ENCODE assay signal across 31 cellular contexts in genomic region chr10:85235258-85235657, GRCh38.
"Had no signal": no experiment of that assay in that cellular context is flagged by ENCODE, and none has a peak within 500 bp of the region (broad histone marks: within the 10 kb centered on the region; RNA-seq: fewer than 3 reads in every experiment).

No MANE protein-coding gene starts in this region.

- H3K9me3 ChIP-seq: adrenal gland, breast epithelium, colonic mucosa, esophagus squamous epithelium, gastroesophageal sphincter had no signal

- H3K36me3 ChIP-seq: adrenal gland, breast epithelium, cardiac muscle cell, colonic mucosa, esophagus squamous epithelium, gastroesophageal sphincter, WERI-Rb-1 had no signal

- H3K4me3 ChIP-seq: adrenal gland, breast epithelium, cardiac muscle cell, colonic mucosa, esophagus squamous epithelium, gastroesophageal sphincter had no signal

- DNase-seq: activated B cell treated with CpG ODN at 0.5 μM for 24 hours; activated CD4-positive, alpha-beta memory T cell treated with anti-CD3 and anti-CD28 coated beads for 36 hours; activated CD4-positive, alpha-beta T cell treated with anti-CD3 and anti-CD28 coated beads for 48 hours; activated CD8-positive, alpha-beta memory T cell treated with anti-CD3 and anti-CD28 coated beads, Interleukin-2, amount 10 ng/mL, durations not matched to agents 7 days and 5 days; activated CD8-positive, alpha-beta memory T cell treated with anti-CD3 and anti-CD28 coated beads, Interleukin-2, amount 50 U/mL, for 4 hours; activated CD8-positive, alpha-beta T cell treated with anti-CD3 and anti-CD28 coated beads, Interleukin-2, amount 10 ng/mL, durations not matched to agents 7 days and 5 days; activated effector memory CD4-positive, alpha-beta T cell treated with anti-CD3 and anti-CD28 coated beads, Interleukin-2, amount 50 U/mL, for 16 hours; activated naive CD4-positive, alpha-beta T cell treated with anti-CD3 and anti-CD28 coated beads for 36 hours; activated naive CD8-positive, alpha-beta T cell treated with anti-CD3 and anti-CD28 coated beads for 36 hours; activated naive CD8-positive, alpha-beta T cell treated with anti-CD3 and anti-CD28 coated beads, Interleukin-2, amount 50 U/mL, for 24 hours; activated T-cell treated with anti-CD3 and anti-CD28 coated beads, Interleukin-2, amount 50 U/mL, for 1 hour; activated T-cell treated with anti-CD3 and anti-CD28 coated beads, Interleukin-2, amount 50 U/mL, for 48 hours; adrenal gland; amygdala; aorta; central memory CD4-positive, alpha-beta T cell; cerebellar nuclear complex; colonic mucosa; effector CD8-positive, alpha-beta T cell; esophagus squamous epithelium; foreskin melanocyte; head of caudate nucleus; T-helper 1 cell; T-helper 17 cell; T1000; WERI-Rb-1 had no signal

- H3K4me1 ChIP-seq: adrenal gland, breast epithelium, colonic mucosa, esophagus squamous epithelium, gastroesophageal sphincter had no signal

- H3K27ac ChIP-seq: adrenal gland, breast epithelium, cardiac muscle cell, colonic mucosa, epithelial cell of prostate, esophagus squamous epithelium, gastroesophageal sphincter had no signal

- H3K27me3 ChIP-seq: adrenal gland, breast epithelium, cardiac muscle cell, colonic mucosa, esophagus squamous epithelium had no signal

- ATAC-seq: activated CD4-positive, CD25-positive, alpha-beta regulatory T cell treated with anti-CD3 and anti-CD28 coated beads, Interleukin-2, amount 50 U/mL, for 24 hours; activated CD8-positive, alpha-beta memory T cell treated with anti-CD3 and anti-CD28 coated beads, Interleukin-2, amount 10 ng/mL, durations not matched to agents 7 days and 5 days; activated CD8-positive, alpha-beta T cell treated with anti-CD3 and anti-CD28 coated beads, Interleukin-2, amount 10 ng/mL, durations not matched to agents 7 days and 5 days; activated naive CD8-positive, alpha-beta T cell treated with anti-CD3 and anti-CD28 coated beads, Interleukin-2, amount 50 U/mL, for 24 hours; gastroesophageal sphincter; T-helper 17 cell had no signal
